Comparison of ENCODE assay signal across 8 cellular contexts in genomic region chr13:34942732-34943674, GRCh38. TPM values are rescaled to one million over a fixed set of nuclear protein-coding genes. Genes with fewer than 3 reads are reported as not detected.
A peak's percentile ranks its signal among the peaks of the same experiment; 100 is the strongest.
DNase-seq lines count a peak whose midpoint lies in the region; ATAC-seq and TF ChIP-seq lines count a peak whose summit lies in the region.

No MANE protein-coding gene starts in this region.

- peak overlapping the region; percentile 81 for H3K4me3 Mint-ChIP-seq in activated naive CD8-positive, alpha-beta T cell treated with anti-CD3 and anti-CD28 coated beads, Interleukin-2, amount 10 ng/mL, durations not matched to agents 7 days and 5 days

- H3K27ac Mint-ChIP-seq in activated naive CD8-positive, alpha-beta T cell treated with anti-CD3 and anti-CD28 coated beads, Interleukin-2, amount 10 ng/mL, durations not matched to agents 7 days and 5 days = no peak overlapping the region

- no peaks in the 10 kb centered on the region for H3K36me3 ChIP-seq in right atrium auricular region
- H3K36me3 ChIP-seq in prostate gland = no peaks in the 10 kb centered on the region

- peaks cover 0 to 30% of the 10 kb centered on the region in 2 donors for H3K4me1 ChIP-seq in right atrium auricular region
- H3K4me1 ChIP-seq in prostate gland (replicated peaks) = peaks cover 6% of the 10 kb centered on the region

- TF ChIP-seq CTCF in right atrium auricular region (IDR thresholded peaks at IDR 0.05) (no peak), prostate gland (IDR thresholded peaks at IDR 0.05) (no peak)

- H3K27ac ChIP-seq in right atrium auricular region (peak overlapping the region; percentile 89 to 90), prostate gland (peak overlapping the region; percentile 87 to 91)

- intact Hi-C loops in prostate gland (cut with DNase I) = no loop called here

- no peak for TF ChIP-seq POLR2A in prostate gland (IDR thresholded peaks at IDR 0.05)

- peaks cover 10% of the 10 kb centered on the region for H3K4me1 Mint-ChIP-seq in activated naive CD8-positive, alpha-beta T cell treated with anti-CD3 and anti-CD28 coated beads, Interleukin-2, amount 10 ng/mL, durations not matched to agents 7 days and 5 days

- POLR2A ChIA-PET in activated naive CD8-positive, alpha-beta T cell treated with anti-CD3 and anti-CD28 coated beads, Interleukin-2, amount 10 ng/mL, durations not matched to agents 7 days and 5 days (lab: Charles Lee) = no interaction called here

- 4% methylated on average over 48 of the region's 67 CpGs for WGBS in prostate gland

- H3K9me3 ChIP-seq in right atrium auricular region (no peaks in the 10 kb centered on the region), prostate gland (no peaks in the 10 kb centered on the region)

- H3K4me3 ChIP-seq in right atrium auricular region (peak overlapping the region; percentile 97), prostate gland (peak overlapping the region; percentile 86 to 95)

- no peaks in the 10 kb centered on the region for H3K27me3 ChIP-seq in right atrium auricular region
- no peaks in the 10 kb centered on the region for H3K27me3 ChIP-seq in prostate gland (replicated peaks; ENCODE audit: insufficient read depth)

- peaks cover 43% of the 10 kb centered on the region for H3K27me3 Mint-ChIP-seq in activated naive CD8-positive, alpha-beta T cell treated with anti-CD3 and anti-CD28 coated beads, Interleukin-2, amount 10 ng/mL, durations not matched to agents 7 days and 5 days

- ATAC-seq in GM21825 (IDR thresholded peaks at IDR 0.05; ENCODE audit: unreplicated experiment) (peak; percentile 21), HG03565 (IDR thresholded peaks at IDR 0.05; ENCODE audit: unreplicated experiment) (no peak)
- peak; percentile 20 for ATAC-seq in activated naive CD8-positive, alpha-beta T cell treated with anti-CD3 and anti-CD28 coated beads, Interleukin-2, amount 10 ng/mL, durations not matched to agents 7 days and 5 days (ENCODE audit: low read depth)

- DNase-seq in ELF-1 (ENCODE audit: low read depth, low spot score) = peak; percentile 77
- DNase-seq in NCI-H2107 (lab: John Stamatoyannopoulos, UW) = peak; percentile 20
- peak; percentile 43 for DNase-seq in activated naive CD8-positive, alpha-beta T cell treated with anti-CD3 and anti-CD28 coated beads, Interleukin-2, amount 10 ng/mL, durations not matched to agents 7 days and 5 days
- DNase-seq in right atrium auricular region (ENCODE audit: low spot score) = no peak
- peak; percentile 44 for DNase-seq in prostate gland (ENCODE audit: low spot score)
- DNase-seq in SW480 (ENCODE audit: low spot score) = no peak

- H3K9me3 Mint-ChIP-seq in activated naive CD8-positive, alpha-beta T cell treated with anti-CD3 and anti-CD28 coated beads, Interleukin-2, amount 10 ng/mL, durations not matched to agents 7 days and 5 days = no peaks in the 10 kb centered on the region

- H3K36me3 Mint-ChIP-seq in activated naive CD8-positive, alpha-beta T cell treated with anti-CD3 and anti-CD28 coated beads, Interleukin-2, amount 10 ng/mL, durations not matched to agents 7 days and 5 days = no peaks in the 10 kb centered on the region

RNA-seq across cellular contexts. Expression of gene NBEA, which starts 0.9 kb away (rescaled TPM):
- 1 to 10 TPM in 1 of 2 experiments, under 1 TPM in 1; 0.60 to 1.1 TPM for total RNA-seq in activated naive CD8-positive, alpha-beta T cell treated with anti-CD3 and anti-CD28 coated beads, Interleukin-2, amount 10 ng/mL, durations not matched to agents 7 days and 5 days
- total RNA-seq in right atrium auricular region = 10 to 100 TPM; 17.5 to 24.7 TPM
- 10 to 100 TPM; 13.6 to 16.9 TPM for total RNA-seq in prostate gland

Comparison
In these comparisons a context has a peak if more than half of its experiments do, and no peak if none do; other contexts are left out.
1. DNase-seq: peak in ELF-1 (single experiment), NCI-H2107 (single experiment), activated naive CD8-positive, alpha-beta T cell treated with anti-CD3 and anti-CD28 coated beads, Interleukin-2, amount 10 ng/mL, durations not matched to agents 7 days and 5 days (single experiment) and prostate gland (single experiment); none in right atrium auricular region (single experiment) and SW480 (single experiment).
2. RNA of gene NBEA, which starts 0.9 kb away (total RNA-seq): 17.5 to 24.7 TPM in right atrium auricular region and 13.6 to 16.9 TPM in prostate gland; 0.60 to 1.1 TPM in activated naive CD8-positive, alpha-beta T cell treated with anti-CD3 and anti-CD28 coated beads, Interleukin-2, amount 10 ng/mL, durations not matched to agents 7 days and 5 days; every median in the first group is over 4 times any median in the second.